1 cellular context compared by ENCODE assay signal in the genomic region with DNA sequence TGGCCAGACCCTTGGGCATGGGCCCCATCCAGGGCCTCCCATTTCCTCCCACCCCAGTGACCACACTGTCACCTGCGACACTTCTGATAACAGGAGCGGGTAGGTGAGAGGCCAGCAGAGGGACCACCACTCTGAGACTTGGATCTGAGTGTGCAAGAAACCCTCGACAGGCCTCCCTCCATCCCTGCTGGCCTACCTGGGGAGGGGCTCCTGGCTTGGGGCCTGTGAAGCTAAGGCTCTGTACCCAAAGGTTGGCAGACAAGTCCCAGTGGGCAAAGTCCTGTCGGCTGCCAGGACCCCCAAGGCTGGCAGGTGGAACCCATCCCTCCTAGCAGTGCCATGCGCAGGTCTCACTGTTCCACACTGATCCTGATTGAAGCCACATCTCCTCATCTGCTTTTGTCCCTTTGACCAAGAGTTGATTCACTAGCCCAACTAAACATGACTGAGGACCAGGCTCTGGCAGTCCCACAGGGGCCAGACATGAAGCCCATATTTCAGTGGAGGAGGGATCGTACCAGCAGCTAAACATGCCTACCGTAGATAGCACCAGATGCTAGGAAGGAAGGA.
A peak's percentile ranks its signal among the peaks of the same experiment; 100 is the strongest.
TF ChIP-seq lines count a peak whose summit lies in the region.

No MANE protein-coding gene starts in this region.

TF ChIP-seq in SK-N-SH, 30 proteins besides CTCF, POLR2A, EP300 and RAD21 (continued from another document):
- TF ChIP-seq, protein P1, sequence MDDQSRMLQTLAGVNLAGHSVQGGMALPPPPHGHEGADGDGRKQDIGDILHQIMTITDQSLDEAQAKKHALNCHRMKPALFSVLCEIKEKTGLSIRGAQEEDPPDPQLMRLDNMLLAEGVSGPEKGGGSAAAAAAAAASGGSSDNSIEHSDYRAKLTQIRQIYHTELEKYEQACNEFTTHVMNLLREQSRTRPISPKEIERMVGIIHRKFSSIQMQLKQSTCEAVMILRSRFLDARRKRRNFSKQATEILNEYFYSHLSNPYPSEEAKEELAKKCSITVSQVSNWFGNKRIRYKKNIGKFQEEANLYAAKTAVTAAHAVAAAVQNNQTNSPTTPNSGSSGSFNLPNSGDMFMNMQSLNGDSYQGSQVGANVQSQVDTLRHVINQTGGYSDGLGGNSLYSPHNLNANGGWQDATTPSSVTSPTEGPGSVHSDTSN (IDR thresholded peaks at IDR 0.05): 0 out of 2 replicates have a peak, but pooled peaks have one; percentile 2
- TF ChIP-seq POLR2AphosphoS5 (IDR thresholded peaks at IDR 0.05; ENCODE audit: low read depth, low read length): peak; percentile 3; the same call in 1 of the 2 replicates
- no peak for TF ChIP-seq TCF12 (IDR thresholded peaks at IDR 0.05)
- no peak for TF ChIP-seq RFX5 (IDR thresholded peaks at IDR 0.05; ENCODE audit: low read length)
- TF ChIP-seq CHD2 (IDR thresholded peaks at IDR 0.05; ENCODE audit: low read length, partially characterized antibody): peak; percentile 9
- no peak for TF ChIP-seq NFIC (IDR thresholded peaks at IDR 0.05; ENCODE audit: borderline replicate concordance)
- TF ChIP-seq EZH2phosphoT487 (IDR thresholded peaks at IDR 0.05; ENCODE audit: borderline replicate concordance, low read depth): no peak
- TF ChIP-seq YY1 (IDR thresholded peaks at IDR 0.05; ENCODE audit: low read depth): no peak
- TF ChIP-seq TAF1 (IDR thresholded peaks at IDR 0.05; ENCODE audit: borderline replicate concordance, low read depth, low read length): no peak
- TF ChIP-seq RXRA (IDR thresholded peaks at IDR 0.05; ENCODE audit: borderline replicate concordance, low read depth): no peak
- TF ChIP-seq GATA2 (CRISPR knock-in tag; IDR thresholded peaks at IDR 0.05): no peak
- TF ChIP-seq MXI1 (IDR thresholded peaks at IDR 0.05; ENCODE audit: low read depth, low read length): no peak
